In the genomic region with DNA sequence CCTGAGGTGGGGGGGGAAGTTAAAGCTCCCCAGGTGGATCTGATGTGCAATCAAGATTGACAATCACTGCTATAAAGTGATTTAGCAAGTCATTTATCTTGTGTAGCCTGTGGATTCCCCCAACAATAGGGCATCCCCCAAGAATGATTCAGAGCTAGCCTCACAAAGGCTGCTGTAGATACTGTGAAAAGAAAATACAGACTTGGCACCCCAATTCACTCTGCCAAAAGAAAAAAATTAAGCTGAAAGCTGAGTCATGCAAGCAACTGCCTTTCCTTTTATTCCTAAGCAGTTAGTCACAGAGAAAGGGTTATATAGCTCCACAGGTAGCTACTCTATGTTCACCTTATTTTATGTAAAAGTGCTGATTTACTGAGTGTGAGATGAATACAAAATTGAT, we compare ENCODE assay signal across 12 cellular contexts. TPM values are rescaled to one million over a fixed set of nuclear protein-coding genes. Genes with fewer than 3 reads are reported as not detected.
A peak's percentile ranks its signal among the peaks of the same experiment; 100 is the strongest.
DNase-seq lines count a peak whose midpoint lies in the region; ATAC-seq and TF ChIP-seq lines count a peak whose summit lies in the region.
"Had no signal": no experiment of that assay in that cellular context is flagged by ENCODE, and none has a peak within 500 bp of the region (broad histone marks: within the 10 kb centered on the region; RNA-seq: fewer than 3 reads in every experiment).

No MANE protein-coding gene starts in this region.

- ATAC-seq in PC-3: peak; percentile 88
- peak; percentile 97 for ATAC-seq in esophagus mucosa
- ATAC-seq in stimulated activated naive CD8-positive, alpha-beta T cell treated with anti-CD3 and anti-CD28 coated beads, Interleukin-15, amount 100 ng/mL, for 72 hours: peak; percentile 75
- ATAC-seq in HG02870 (IDR thresholded peaks at IDR 0.05; ENCODE audit: unreplicated experiment): no peak
- ATAC-seq in gastrocnemius medialis: no peak
- ATAC-seq: left ventricle myocardium superior had no signal

- H3K4me2 ChIP-seq in PC-3 (ENCODE audit: low read length): peak overlapping the region; percentile 75

- peaks cover 29% of the 10 kb centered on the region for H3K4me1 Mint-ChIP-seq in stimulated activated naive CD8-positive, alpha-beta T cell treated with anti-CD3 and anti-CD28 coated beads, Interleukin-15, amount 100 ng/mL, for 72 hours

- H3K79me2 ChIP-seq in PC-3 (ENCODE audit: low read length): no peaks in the 10 kb centered on the region

- no peak overlapping the region for H3K4me3 Mint-ChIP-seq in stimulated activated naive CD8-positive, alpha-beta T cell treated with anti-CD3 and anti-CD28 coated beads, Interleukin-15, amount 100 ng/mL, for 72 hours

- peak; percentile 14 for DNase-seq in activated naive CD4-positive, alpha-beta T cell treated with anti-CD3 and anti-CD28 coated beads, Interleukin-2, amount 50 U/mL, for 16 hours
- no peak for DNase-seq in activated naive CD4-positive, alpha-beta T cell treated with Interleukin-2 at 50 U/mL for 16 hours
- DNase-seq in PC-3 (peak; percentile 85), left ventricle myocardium inferior (no peak), gastrocnemius medialis (no peak)
- DNase-seq in stimulated activated naive CD8-positive, alpha-beta T cell treated with anti-CD3 and anti-CD28 coated beads, Interleukin-15, amount 100 ng/mL, for 72 hours: no peak
- DNase-seq: left ventricle myocardium superior, NCI-H446, T-helper 1 cell had no signal

- H3K9me2 ChIP-seq in PC-3 (replicated peaks; ENCODE audit: low read length): no peaks in the 10 kb centered on the region

- POLR2A ChIA-PET in PC-3 (lab: Charles Lee; ENCODE audit: unreplicated experiment): interaction anchor here (0.6 to 0.7 kb wide), 3 partner anchors 32 to 65 kb away, joined by 3 to 10 read pairs (median 5); no protein-coding TSS in a partner anchor

- H3K36me3 ChIP-seq in PC-3 (ENCODE audit: low read depth, low read length): 0 out of 2 replicates have a peak, but pooled peaks cover 3% of the 10 kb centered on the region
- peaks cover 4% of the 10 kb centered on the region for H3K36me3 ChIP-seq in left ventricle myocardium inferior
- H3K36me3 ChIP-seq in gastrocnemius medialis: no peaks in the 10 kb centered on the region

- in situ Hi-C loops in gastrocnemius medialis (cut with MboI; ENCODE audit: low sequenced_read_pairs in 4 of 4): no loop called here

- TF ChIP-seq CTCF in PC-3 (conservative IDR thresholded peaks at IDR 0.05; ENCODE audit: low read depth, low read length): no peak
- no peak for TF ChIP-seq CTCF in left ventricle myocardium inferior (IDR thresholded peaks at IDR 0.05; ENCODE audit: borderline replicate concordance)
- no peak for TF ChIP-seq CTCF in gastrocnemius medialis (IDR thresholded peaks at IDR 0.05 in 4 of 5, conservative IDR thresholded peaks at IDR 0.05 in 1 of 5)

- H3K4me1 ChIP-seq in PC-3 (ENCODE audit: insufficient read depth, low read length) (peaks cover 27% of the 10 kb centered on the region), left ventricle myocardium inferior (peaks cover 11% of the 10 kb centered on the region), gastrocnemius medialis (no peaks in the 10 kb centered on the region)

- intact Hi-C loops in PC-3 (cut with micrococcal nuclease) (no loop called here), left ventricle myocardium inferior (cut with micrococcal nuclease) (no loop called here), gastrocnemius medialis (cut with DNase I; ENCODE audit: low total_unique reads) (no loop called here)

- H3K27ac ChIP-seq in PC-3 (ENCODE audit: low read length) (peak overlapping the region; percentile 79), left ventricle myocardium inferior (replicated peaks) (no peak overlapping the region), gastrocnemius medialis (no peak overlapping the region)
- H3K27ac ChIP-seq: C4-2B had no signal

- BruUV-seq in PC-3 (replicated peaks; lab: Mats Ljungman, UMichigan): no TSS peak

- no peaks in the 10 kb centered on the region for H3K27me3 ChIP-seq in PC-3 (ENCODE audit: low read length)
- H3K27me3 ChIP-seq in left ventricle myocardium inferior (ENCODE audit: low read depth): no peaks in the 10 kb centered on the region
- H3K27me3 ChIP-seq in gastrocnemius medialis: no peaks in the 10 kb centered on the region

- H4K20me1 ChIP-seq in PC-3 (ENCODE audit: low read length): no peaks in the 10 kb centered on the region

- H2AFZ ChIP-seq in PC-3 (ENCODE audit: low read length): no peak overlapping the region

- no peaks in the 10 kb centered on the region for H3K9me3 Mint-ChIP-seq in stimulated activated naive CD8-positive, alpha-beta T cell treated with anti-CD3 and anti-CD28 coated beads, Interleukin-15, amount 100 ng/mL, for 72 hours

- H3K9ac ChIP-seq in PC-3 (ENCODE audit: low read length): no peak overlapping the region; the same call in 1 of the 2 replicates

- no peaks in the 10 kb centered on the region for H3K9me3 ChIP-seq in PC-3 (ENCODE audit: low read length)
- H3K9me3 ChIP-seq in left ventricle myocardium inferior (replicated peaks): no peaks in the 10 kb centered on the region
- H3K9me3 ChIP-seq in gastrocnemius medialis: no peaks in the 10 kb centered on the region

- no peak overlapping the region for H3K27ac Mint-ChIP-seq in stimulated activated naive CD8-positive, alpha-beta T cell treated with anti-CD3 and anti-CD28 coated beads, Interleukin-15, amount 100 ng/mL, for 72 hours

- no peak for TF ChIP-seq POLR2A in gastrocnemius medialis (IDR thresholded peaks at IDR 0.05)

- no peaks in the 10 kb centered on the region for H3F3A ChIP-seq in PC-3 (ENCODE audit: low read length, unreplicated experiment)

- no peaks in the 10 kb centered on the region for H3K27me3 Mint-ChIP-seq in stimulated activated naive CD8-positive, alpha-beta T cell treated with anti-CD3 and anti-CD28 coated beads, Interleukin-15, amount 100 ng/mL, for 72 hours

- CTCF ChIA-PET in PC-3 (lab: Charles Lee): interaction anchor here (0.7 to 0.9 kb wide), 2 partner anchors 13 to 106 kb away, joined by 3 to 18 read pairs; no protein-coding TSS in a partner anchor

- H3K4me3 ChIP-seq in PC-3 (ENCODE audit: low read length) (no peak overlapping the region), left ventricle myocardium inferior (no peak overlapping the region), gastrocnemius medialis (no peak overlapping the region)

RNA-seq across cellular contexts. Expression of gene SLC16A14, which starts 14.6 kb away (rescaled TPM):
- 12.4 and 14.4 TPM in 2 replicates for total RNA-seq in PC-3 (2014; rRNA removed)
- 3.8 TPM for total RNA-seq in esophagus mucosa
- total RNA-seq in left ventricle myocardium inferior: 3.4 TPM
- under 1 TPM; 0.44 to 0.66 (median 0.58) TPM for total RNA-seq in gastrocnemius medialis

Comparison
In these comparisons a context has a peak if more than half of its experiments do, and no peak if none do; other contexts are left out.
1. DNase-seq: peak in activated naive CD4-positive, alpha-beta T cell treated with anti-CD3 and anti-CD28 coated beads, Interleukin-2, amount 50 U/mL, for 16 hours (single experiment) and PC-3 (single experiment); none in activated naive CD4-positive, alpha-beta T cell treated with Interleukin-2 at 50 U/mL for 16 hours (single experiment), stimulated activated naive CD8-positive, alpha-beta T cell treated with anti-CD3 and anti-CD28 coated beads, Interleukin-15, amount 100 ng/mL, for 72 hours (0 of 2), left ventricle myocardium inferior (single experiment) and gastrocnemius medialis (0 of 2).
2. ATAC-seq: peak in PC-3 (single experiment), esophagus mucosa (single experiment) and stimulated activated naive CD8-positive, alpha-beta T cell treated with anti-CD3 and anti-CD28 coated beads, Interleukin-15, amount 100 ng/mL, for 72 hours (single experiment); none in HG02870 (single experiment) and gastrocnemius medialis (0 of 2).